In genomic region chr4:141132689-141133145, GRCh38 we compare ENCODE assay signal across 9 cellular contexts. TPM values are rescaled to one million over a fixed set of nuclear protein-coding genes. Genes with fewer than 3 reads are reported as not detected.
A peak's percentile ranks its signal among the peaks of the same experiment; 100 is the strongest.
DNase-seq lines count a peak whose midpoint lies in the region; ATAC-seq and TF ChIP-seq lines count a peak whose summit lies in the region.
"Had no signal": no experiment of that assay in that cellular context is flagged by ENCODE, and none has a peak within 500 bp of the region (broad histone marks: within the 10 kb centered on the region; RNA-seq: fewer than 3 reads in every experiment).

No MANE protein-coding gene starts in this region.

- H3K23ac ChIP-seq in trophoblast cell (ENCODE audit: low read length) = no peak overlapping the region

- no peak overlapping the region for H2BK120ac ChIP-seq in trophoblast cell (ENCODE audit: insufficient read depth, low read length, poor library complexity)

- DNase-seq in 8988T (peak; percentile 18), GM13977 (ENCODE audit: low spot score) (peak; percentile 56), heart right ventricle (peak; percentile 53 to 55), trophoblast cell (no peak), GF-D8 (lab: John Stamatoyannopoulos, UW) (no peak)
- DNase-seq in activated naive CD4-positive, alpha-beta T cell treated with anti-CD3 and anti-CD28 coated beads, Interleukin-2, amount 50 U/mL, for 72 hours (ENCODE audit: low spot score in 2 of 2) = peak in 1 of 2 donors; percentile 3
- no peak for DNase-seq in activated effector memory CD4-positive, alpha-beta T cell treated with Interleukin-2 at 50 U/mL for 16 hours

- intact Hi-C loops in heart right ventricle (cut with DNase I) = loop anchor here (1.0 to 10.0 kb wide), 16 partner anchors 130 to 274 kb away; no protein-coding TSS in a partner anchor

- H3K27me3 ChIP-seq in heart right ventricle (peaks cover 0 to 63% (median 6%) of the 10 kb centered on the region in 7 donors), trophoblast cell (ENCODE audit: insufficient read depth, low read length) (peaks cover 17% of the 10 kb centered on the region)

- H3K36me3 Mint-ChIP-seq in activated naive CD4-positive, alpha-beta T cell treated with anti-CD3 and anti-CD28 coated beads, Interleukin-2, amount 50 U/mL, for 72 hours = no peaks in the 10 kb centered on the region

- peak overlapping the region; percentile 68 to 95 (median 90) for H3K27ac ChIP-seq in heart right ventricle
- H3K27ac ChIP-seq in trophoblast cell (ENCODE audit: low read depth, low read length) = no peak overlapping the region

- H3K4me2 ChIP-seq in trophoblast cell (ENCODE audit: low read length) = peak overlapping the region; percentile 86

- peak; percentile 26 for ATAC-seq in HG03159 (IDR thresholded peaks at IDR 0.05; ENCODE audit: unreplicated experiment)
- ATAC-seq in activated naive CD4-positive, alpha-beta T cell treated with anti-CD3 and anti-CD28 coated beads, Interleukin-2, amount 50 U/mL, for 72 hours = peak; percentile 34 to 42
- peak; percentile 63 to 88 (median 78) for ATAC-seq in heart right ventricle
- ATAC-seq: HCT116 had no signal

- H3K36me3 ChIP-seq in heart right ventricle (no peaks in the 10 kb centered on the region), trophoblast cell (ENCODE audit: control insufficient read depth in 1 of 2, insufficient read depth in 2 of 2, low read length in 2 of 2) (no peaks in the 10 kb centered on the region)

- no peak for TF ChIP-seq CTCF in GM13977 (IDR thresholded peaks at IDR 0.05; ENCODE audit: extremely low read depth, insufficient read depth, missing control alignments)
- TF ChIP-seq CTCF in heart right ventricle (IDR thresholded peaks at IDR 0.05) = no peak

- H4K12ac ChIP-seq in trophoblast cell (ENCODE audit: low read depth, low read length) = peak overlapping the region; percentile 31

- H3K14ac ChIP-seq in trophoblast cell (ENCODE audit: low read length) = no peak overlapping the region

- H2BK12ac ChIP-seq in trophoblast cell (ENCODE audit: low read length) = no peak overlapping the region

- H2AK5ac ChIP-seq in trophoblast cell (ENCODE audit: low read length) = no peak overlapping the region

- peak overlapping the region; percentile 0 for H4K8ac ChIP-seq in trophoblast cell (ENCODE audit: low read depth, low read length)

- in situ Hi-C loops in GM13977 (cut with MboI; ENCODE audit: low pct_unique_long_range_greater_than_20kb, low sequenced_read_pairs, unreplicated experiment) = no loop called here

- H3K27ac Mint-ChIP-seq in activated naive CD4-positive, alpha-beta T cell treated with anti-CD3 and anti-CD28 coated beads, Interleukin-2, amount 50 U/mL, for 72 hours = no peak overlapping the region

- no peak overlapping the region for H3K4ac ChIP-seq in trophoblast cell (ENCODE audit: low read depth, low read length)

- H3K79me2 ChIP-seq in trophoblast cell (ENCODE audit: control insufficient read depth, insufficient read depth, low read length, poor library complexity) = no peaks in the 10 kb centered on the region

- H3K4me1 ChIP-seq in heart right ventricle = peaks cover 4 to 30% (median 15%) of the 10 kb centered on the region in 9 donors
- H3K4me1 ChIP-seq in trophoblast cell (ENCODE audit: control insufficient read depth in 1 of 2, insufficient read depth in 2 of 2, low read length in 2 of 2) = peaks cover 0 to 8% of the 10 kb centered on the region in 2 experiments

- H2BK5ac ChIP-seq in trophoblast cell (ENCODE audit: low read depth, low read length, poor library complexity) = no peak overlapping the region

- no peaks in the 10 kb centered on the region for H3K9me3 ChIP-seq in heart right ventricle
- H3K9me3 ChIP-seq in trophoblast cell (ENCODE audit: insufficient read depth, low read depth, low read length) = no peaks in the 10 kb centered on the region

- H3K4me3 ChIP-seq in heart right ventricle = peak overlapping the region; percentile 64 to 93 (median 88)
- peak overlapping the region; percentile 81 for H3K4me3 ChIP-seq in trophoblast cell (ENCODE audit: low read depth, low read length)

- no peaks in the 10 kb centered on the region for H3K79me1 ChIP-seq in trophoblast cell (ENCODE audit: low read length)

- H3K9me3 Mint-ChIP-seq in activated naive CD4-positive, alpha-beta T cell treated with anti-CD3 and anti-CD28 coated beads, Interleukin-2, amount 50 U/mL, for 72 hours = no peaks in the 10 kb centered on the region

- H4K91ac ChIP-seq in trophoblast cell (ENCODE audit: low read depth, low read length) = no peak overlapping the region

- no peak overlapping the region for H3K9ac ChIP-seq in trophoblast cell (ENCODE audit: low read length)

- peak overlapping the region; percentile 95 for H2AFZ ChIP-seq in trophoblast cell (ENCODE audit: insufficient read depth, low read length, poor library complexity)

- no peak overlapping the region for H3K18ac ChIP-seq in trophoblast cell (ENCODE audit: low read length)

- WGBS in heart right ventricle, 2 donors = 0 to 1% methylated on average over 40 to 43 of the region's 43 CpGs
- no CpG with 5 or more reads among the region's 43 CpGs for WGBS in trophoblast cell (ENCODE audit: extremely low coverage, insufficient coverage, insufficient read length)

RNA-seq across cellular contexts. Expression of gene RNF150, which starts 0.6 kb away (rescaled TPM):
- total RNA-seq in activated naive CD4-positive, alpha-beta T cell treated with anti-CD3 and anti-CD28 coated beads, Interleukin-2, amount 50 U/mL, for 72 hours = under 1 TPM in 1 of 2 donors, not detected in 1; 0.08 TPM
- 100 to 1,000 TPM in 5 of 10 donors, 10 to 100 TPM in 5; 59.7 to 131 (median 99.7) TPM for total RNA-seq in heart right ventricle
- polyA plus RNA-seq in heart right ventricle = 10 to 100 TPM; 10.8 to 22.8 TPM
- 0.49 and 0.52 TPM in 2 replicates for polyA plus RNA-seq in trophoblast cell (2013)

Comparison
In these comparisons a context has a peak if more than half of its experiments do, and no peak if none do; other contexts are left out.
1. DNase-seq: peak in 8988T (single experiment), GM13977 (single experiment) and heart right ventricle (2 of 2); none in trophoblast cell (0 of 2), activated effector memory CD4-positive, alpha-beta T cell treated with Interleukin-2 at 50 U/mL for 16 hours (single experiment) and GF-D8 (single experiment).
2. ATAC-seq: peak in every context shown above with its lines; median percentile 78 in heart right ventricle; 38 in activated naive CD4-positive, alpha-beta T cell treated with anti-CD3 and anti-CD28 coated beads, Interleukin-2, amount 50 U/mL, for 72 hours; 26 in HG03159.
3. RNA of gene RNF150, which starts 0.6 kb away (total RNA-seq): 59.7 to 131 TPM in heart right ventricle; 0.08 TPM in activated naive CD4-positive, alpha-beta T cell treated with anti-CD3 and anti-CD28 coated beads, Interleukin-2, amount 50 U/mL, for 72 hours; every median in the first group is over 10 times any median in the second.